In the genomic region with DNA sequence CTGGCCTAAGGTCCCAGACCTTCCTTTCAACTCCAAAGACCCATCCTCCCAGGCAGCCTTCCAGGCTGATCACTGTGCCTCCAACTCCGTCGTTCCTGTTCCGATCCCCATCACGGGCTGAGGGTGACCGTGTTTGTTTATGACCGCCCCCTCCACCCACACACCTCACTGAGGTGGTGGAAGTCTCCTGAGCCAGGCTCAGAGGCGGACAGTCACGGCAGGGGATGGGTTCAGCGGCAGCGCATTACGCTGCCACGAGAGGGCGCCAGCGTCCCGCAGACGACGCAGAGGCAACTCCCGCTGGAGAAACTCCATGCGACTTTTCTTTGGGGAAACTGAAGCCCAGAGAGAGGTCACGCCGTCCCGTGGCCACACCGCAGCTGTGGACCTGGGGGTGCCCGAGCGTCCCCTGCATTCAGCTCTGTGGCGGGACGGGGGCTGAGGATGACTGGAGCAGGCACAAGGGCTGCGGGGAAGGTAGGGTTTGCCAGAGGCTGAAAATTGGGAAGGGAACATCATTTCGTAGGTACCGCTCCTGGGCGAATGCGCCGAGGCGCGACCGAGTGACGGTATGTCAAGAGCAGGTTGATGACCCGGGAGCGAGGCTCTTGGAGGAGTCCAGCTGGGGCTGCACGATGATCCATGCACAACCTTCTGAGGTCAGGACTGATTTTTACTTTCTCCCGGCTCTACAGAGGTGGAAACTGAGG, we compare ENCODE assay signal across 1 cellular context.
A peak's percentile ranks its signal among the peaks of the same experiment; 100 is the strongest.
TF ChIP-seq lines count a peak whose summit lies in the region.

No MANE protein-coding gene starts in this region.

TF ChIP-seq in GM12878, 131 proteins besides CTCF, POLR2A, EP300 and RAD21 (continued from another document and continues in another):
- TF ChIP-seq HCFC1 (IDR thresholded peaks at IDR 0.05; ENCODE audit: low read length) (no peak), ZNF274 (IDR thresholded peaks at IDR 0.05; ENCODE audit: insufficient read depth, insufficient read length) (no peak), FOXK2 (IDR thresholded peaks at IDR 0.05) (no peak), RELA (IDR thresholded peaks at IDR 0.05; ENCODE audit: borderline replicate concordance, partially characterized antibody) (no peak), POU2F2 (IDR thresholded peaks at IDR 0.05; ENCODE audit: borderline replicate concordance, low read depth, low read length) (0 out of 3 replicates have a peak, but pooled peaks have one; percentile 49), HDAC2 (IDR thresholded peaks at IDR 0.05) (no peak), POLR2AphosphoS2 (IDR thresholded peaks at IDR 0.05; ENCODE audit: low read depth, low read length) (peak; percentile 20; the same call in 1 of the 2 replicates), BCL3 (IDR thresholded peaks at IDR 0.05; ENCODE audit: borderline replicate concordance, insufficient read depth, low read depth, low read length, poor library complexity, severe bottlenecking) (no peak), KLF5 (IDR thresholded peaks at IDR 0.05; ENCODE audit: partially characterized antibody) (peak; percentile 11), MTA2 (IDR thresholded peaks at IDR 0.05; ENCODE audit: low read depth) (no peak), HDAC6 (IDR thresholded peaks at IDR 0.05; ENCODE audit: unreplicated experiment) (no peak), EED (IDR thresholded peaks at IDR 0.05; ENCODE audit: low read depth) (peak; percentile 76), CBFB (IDR thresholded peaks at IDR 0.05; ENCODE audit: low read depth) (no peak), CREB1 (IDR thresholded peaks at IDR 0.05; ENCODE audit: low read depth) (no peak; the same call in 1 of the 2 replicates), SREBF1 (IDR thresholded peaks at IDR 0.05; ENCODE audit: low read length) (no peak), MYB (IDR thresholded peaks at IDR 0.05; ENCODE audit: borderline replicate concordance, low read depth, low read length) (no peak), NFYA (IDR thresholded peaks at IDR 0.05; ENCODE audit: borderline replicate concordance, low read depth, low read length) (no peak), STAT3 (IDR thresholded peaks at IDR 0.05; ENCODE audit: low read depth, low read length) (no peak), KDM1A (IDR thresholded peaks at IDR 0.05; ENCODE audit: borderline replicate concordance) (no peak), ELK1 (IDR thresholded peaks at IDR 0.05; ENCODE audit: low read depth, low read length) (no peak), PAX8 (IDR thresholded peaks at IDR 0.05) (no peak), CREM (IDR thresholded peaks at IDR 0.05; ENCODE audit: low read depth) (no peak), PAX5 (IDR thresholded peaks at IDR 0.05; ENCODE audit: borderline replicate concordance, low read depth, low read length) (0 out of 2 replicates have a peak, but pooled peaks have one; percentile 7), ETV6 (conservative IDR thresholded peaks at IDR 0.05 in 1 of 2, IDR thresholded peaks at IDR 0.05 in 1 of 2; ENCODE audit: borderline replicate concordance in 1 of 2, low read depth in 1 of 2) (no peak), PBX3 (IDR thresholded peaks at IDR 0.05; ENCODE audit: insufficient replicate concordance, low read depth, low read length) (no peak), RFX5 (IDR thresholded peaks at IDR 0.05; ENCODE audit: low read depth, low read length) (no peak), FOXM1 (IDR thresholded peaks at IDR 0.05; ENCODE audit: low read depth, low read length) (peak; percentile 62), ZNF622 (IDR thresholded peaks at IDR 0.05) (no peak), YY1 (IDR thresholded peaks at IDR 0.05; ENCODE audit: low read depth, low read length) (peak; percentile 65), ZSCAN29 (IDR thresholded peaks at IDR 0.05) (no peak), ZNF207 (IDR thresholded peaks at IDR 0.05; ENCODE audit: borderline replicate concordance) (0 out of 2 replicates have a peak, but pooled peaks have one; percentile 28), RAD51 (IDR thresholded peaks at IDR 0.05) (no peak), YBX1 (IDR thresholded peaks at IDR 0.05) (no peak), SPI1 (IDR thresholded peaks at IDR 0.05; ENCODE audit: borderline replicate concordance, insufficient read depth, low read depth, low read length) (no peak), JUNB (IDR thresholded peaks at IDR 0.05) (no peak), CBX5 (IDR thresholded peaks at IDR 0.05; ENCODE audit: low read depth) (no peak), TBL1XR1 (IDR thresholded peaks at IDR 0.05; ENCODE audit: low read depth, low read length) (peak; percentile 21; the same call in 1 of the 2 replicates), SP1 (IDR thresholded peaks at IDR 0.05; ENCODE audit: low read depth, low read length) (no peak), HDGF (IDR thresholded peaks at IDR 0.05) (no peak), JUND (IDR thresholded peaks at IDR 0.05; ENCODE audit: low read depth, low read length) (no peak), BHLHE40 (IDR thresholded peaks at IDR 0.05; ENCODE audit: borderline replicate concordance in 1 of 2, low read depth in 2 of 2, low read length in 1 of 2) (peak; percentile 48 to 53; a peak in 3 of 4 replicates), MXI1 (IDR thresholded peaks at IDR 0.05; ENCODE audit: low read depth, low read length) (peak; percentile 56), IKZF2 (IDR thresholded peaks at IDR 0.05) (peak; percentile 80 to 83), NFXL1 (IDR thresholded peaks at IDR 0.05; ENCODE audit: borderline replicate concordance) (no peak), MEF2B (IDR thresholded peaks at IDR 0.05; ENCODE audit: partially characterized antibody, poor library complexity, severe bottlenecking) (no peak), EGR1 (IDR thresholded peaks at IDR 0.05; ENCODE audit: borderline replicate concordance in 1 of 2, low read depth in 2 of 2, low read length in 2 of 2) (peak; percentile 58 to 93), WRNIP1 (IDR thresholded peaks at IDR 0.05; ENCODE audit: borderline replicate concordance, low read depth, low read length) (no peak), STAT1 (conservative IDR thresholded peaks at IDR 0.05) (0 out of 2 replicates have a peak, but pooled peaks have one; percentile 84), ATF7 (IDR thresholded peaks at IDR 0.05; ENCODE audit: low read depth) (no peak), CHD2 (IDR thresholded peaks at IDR 0.05; ENCODE audit: borderline replicate concordance, low read depth, low read length) (no peak), GABPA (IDR thresholded peaks at IDR 0.05; ENCODE audit: low read depth) (no peak), ASH2L (IDR thresholded peaks at IDR 0.05; ENCODE audit: borderline replicate concordance, low read depth) (no peak), RUNX3 (IDR thresholded peaks at IDR 0.05; ENCODE audit: low read length) (0 out of 2 replicates have a peak, but pooled peaks have one; percentile 15), BMI1 (IDR thresholded peaks at IDR 0.05; ENCODE audit: borderline replicate concordance) (no peak), TCF7 (IDR thresholded peaks at IDR 0.05; ENCODE audit: borderline replicate concordance) (no peak)
- TF ChIP-seq, protein P1, sequence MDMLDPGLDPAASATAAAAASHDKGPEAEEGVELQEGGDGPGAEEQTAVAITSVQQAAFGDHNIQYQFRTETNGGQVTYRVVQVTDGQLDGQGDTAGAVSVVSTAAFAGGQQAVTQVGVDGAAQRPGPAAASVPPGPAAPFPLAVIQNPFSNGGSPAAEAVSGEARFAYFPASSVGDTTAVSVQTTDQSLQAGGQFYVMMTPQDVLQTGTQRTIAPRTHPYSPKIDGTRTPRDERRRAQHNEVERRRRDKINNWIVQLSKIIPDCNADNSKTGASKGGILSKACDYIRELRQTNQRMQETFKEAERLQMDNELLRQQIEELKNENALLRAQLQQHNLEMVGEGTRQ (IDR thresholded peaks at IDR 0.05; ENCODE audit: borderline replicate concordance, low read depth, low read length): no peak
- TF ChIP-seq, protein P2, sequence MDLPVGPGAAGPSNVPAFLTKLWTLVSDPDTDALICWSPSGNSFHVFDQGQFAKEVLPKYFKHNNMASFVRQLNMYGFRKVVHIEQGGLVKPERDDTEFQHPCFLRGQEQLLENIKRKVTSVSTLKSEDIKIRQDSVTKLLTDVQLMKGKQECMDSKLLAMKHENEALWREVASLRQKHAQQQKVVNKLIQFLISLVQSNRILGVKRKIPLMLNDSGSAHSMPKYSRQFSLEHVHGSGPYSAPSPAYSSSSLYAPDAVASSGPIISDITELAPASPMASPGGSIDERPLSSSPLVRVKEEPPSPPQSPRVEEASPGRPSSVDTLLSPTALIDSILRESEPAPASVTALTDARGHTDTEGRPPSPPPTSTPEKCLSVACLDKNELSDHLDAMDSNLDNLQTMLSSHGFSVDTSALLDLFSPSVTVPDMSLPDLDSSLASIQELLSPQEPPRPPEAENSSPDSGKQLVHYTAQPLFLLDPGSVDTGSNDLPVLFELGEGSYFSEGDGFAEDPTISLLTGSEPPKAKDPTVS (IDR thresholded peaks at IDR 0.05; ENCODE audit: low read depth, low read length): no peak
- TF ChIP-seq, protein P3, sequence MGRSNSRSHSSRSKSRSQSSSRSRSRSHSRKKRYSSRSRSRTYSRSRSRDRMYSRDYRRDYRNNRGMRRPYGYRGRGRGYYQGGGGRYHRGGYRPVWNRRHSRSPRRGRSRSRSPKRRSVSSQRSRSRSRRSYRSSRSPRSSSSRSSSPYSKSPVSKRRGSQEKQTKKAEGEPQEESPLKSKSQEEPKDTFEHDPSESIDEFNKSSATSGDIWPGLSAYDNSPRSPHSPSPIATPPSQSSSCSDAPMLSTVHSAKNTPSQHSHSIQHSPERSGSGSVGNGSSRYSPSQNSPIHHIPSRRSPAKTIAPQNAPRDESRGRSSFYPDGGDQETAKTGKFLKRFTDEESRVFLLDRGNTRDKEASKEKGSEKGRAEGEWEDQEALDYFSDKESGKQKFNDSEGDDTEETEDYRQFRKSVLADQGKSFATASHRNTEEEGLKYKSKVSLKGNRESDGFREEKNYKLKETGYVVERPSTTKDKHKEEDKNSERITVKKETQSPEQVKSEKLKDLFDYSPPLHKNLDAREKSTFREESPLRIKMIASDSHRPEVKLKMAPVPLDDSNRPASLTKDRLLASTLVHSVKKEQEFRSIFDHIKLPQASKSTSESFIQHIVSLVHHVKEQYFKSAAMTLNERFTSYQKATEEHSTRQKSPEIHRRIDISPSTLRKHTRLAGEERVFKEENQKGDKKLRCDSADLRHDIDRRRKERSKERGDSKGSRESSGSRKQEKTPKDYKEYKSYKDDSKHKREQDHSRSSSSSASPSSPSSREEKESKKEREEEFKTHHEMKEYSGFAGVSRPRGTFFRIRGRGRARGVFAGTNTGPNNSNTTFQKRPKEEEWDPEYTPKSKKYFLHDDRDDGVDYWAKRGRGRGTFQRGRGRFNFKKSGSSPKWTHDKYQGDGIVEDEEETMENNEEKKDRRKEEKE (IDR thresholded peaks at IDR 0.05): no peak
- TF ChIP-seq, protein P4, sequence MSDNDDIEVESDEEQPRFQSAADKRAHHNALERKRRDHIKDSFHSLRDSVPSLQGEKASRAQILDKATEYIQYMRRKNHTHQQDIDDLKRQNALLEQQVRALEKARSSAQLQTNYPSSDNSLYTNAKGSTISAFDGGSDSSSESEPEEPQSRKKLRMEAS (IDR thresholded peaks at IDR 0.05; ENCODE audit: low read depth, low read length): no peak
- TF ChIP-seq, protein P5, sequence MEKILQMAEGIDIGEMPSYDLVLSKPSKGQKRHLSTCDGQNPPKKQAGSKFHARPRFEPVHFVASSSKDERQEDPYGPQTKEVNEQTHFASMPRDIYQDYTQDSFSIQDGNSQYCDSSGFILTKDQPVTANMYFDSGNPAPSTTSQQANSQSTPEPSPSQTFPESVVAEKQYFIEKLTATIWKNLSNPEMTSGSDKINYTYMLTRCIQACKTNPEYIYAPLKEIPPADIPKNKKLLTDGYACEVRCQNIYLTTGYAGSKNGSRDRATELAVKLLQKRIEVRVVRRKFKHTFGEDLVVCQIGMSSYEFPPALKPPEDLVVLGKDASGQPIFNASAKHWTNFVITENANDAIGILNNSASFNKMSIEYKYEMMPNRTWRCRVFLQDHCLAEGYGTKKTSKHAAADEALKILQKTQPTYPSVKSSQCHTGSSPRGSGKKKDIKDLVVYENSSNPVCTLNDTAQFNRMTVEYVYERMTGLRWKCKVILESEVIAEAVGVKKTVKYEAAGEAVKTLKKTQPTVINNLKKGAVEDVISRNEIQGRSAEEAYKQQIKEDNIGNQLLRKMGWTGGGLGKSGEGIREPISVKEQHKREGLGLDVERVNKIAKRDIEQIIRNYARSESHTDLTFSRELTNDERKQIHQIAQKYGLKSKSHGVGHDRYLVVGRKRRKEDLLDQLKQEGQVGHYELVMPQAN (conservative IDR thresholded peaks at IDR 0.05): 0 out of 2 replicates have a peak, but pooled peaks have one; percentile 6
- TF ChIP-seq, protein P6, sequence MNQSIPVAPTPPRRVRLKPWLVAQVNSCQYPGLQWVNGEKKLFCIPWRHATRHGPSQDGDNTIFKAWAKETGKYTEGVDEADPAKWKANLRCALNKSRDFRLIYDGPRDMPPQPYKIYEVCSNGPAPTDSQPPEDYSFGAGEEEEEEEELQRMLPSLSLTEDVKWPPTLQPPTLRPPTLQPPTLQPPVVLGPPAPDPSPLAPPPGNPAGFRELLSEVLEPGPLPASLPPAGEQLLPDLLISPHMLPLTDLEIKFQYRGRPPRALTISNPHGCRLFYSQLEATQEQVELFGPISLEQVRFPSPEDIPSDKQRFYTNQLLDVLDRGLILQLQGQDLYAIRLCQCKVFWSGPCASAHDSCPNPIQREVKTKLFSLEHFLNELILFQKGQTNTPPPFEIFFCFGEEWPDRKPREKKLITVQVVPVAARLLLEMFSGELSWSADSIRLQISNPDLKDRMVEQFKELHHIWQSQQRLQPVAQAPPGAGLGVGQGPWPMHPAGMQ (IDR thresholded peaks at IDR 0.05; ENCODE audit: borderline replicate concordance): no peak
